14 cellular contexts compared by ENCODE assay signal in the genomic region with DNA sequence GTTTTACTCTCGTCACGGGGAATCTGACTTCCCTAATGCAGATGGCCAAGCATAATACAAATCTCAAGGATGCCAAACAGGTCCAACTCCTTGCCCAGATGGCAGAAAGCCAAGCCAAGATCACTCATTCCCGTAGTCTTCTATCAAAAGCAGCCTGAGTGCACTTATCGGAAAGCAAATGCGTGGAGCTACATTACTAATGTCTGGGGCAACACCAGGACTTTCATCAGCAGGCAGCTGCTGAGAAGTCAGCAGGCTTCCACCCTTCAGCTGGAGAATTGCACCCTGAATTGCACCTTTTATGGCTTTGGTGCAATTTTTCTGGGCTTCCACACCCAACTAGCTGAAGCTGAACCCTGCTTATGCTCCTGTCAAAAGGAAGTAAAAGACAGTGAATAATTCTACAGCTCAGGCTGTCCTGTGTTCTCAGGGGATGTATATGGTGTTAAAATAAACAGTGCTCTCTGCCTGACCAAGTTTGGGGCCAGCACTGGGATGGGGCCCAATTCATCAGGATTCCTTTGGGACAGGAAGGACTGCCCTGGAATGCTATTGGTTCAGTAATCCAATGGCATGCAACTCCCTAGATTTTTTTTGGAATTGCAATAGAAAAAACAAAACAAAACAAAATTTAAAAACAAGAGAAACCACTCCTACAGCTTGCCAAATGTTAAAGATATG.
DNase-seq lines count a peak whose midpoint lies in the region; ATAC-seq, FAIRE-seq and TF ChIP-seq lines count a peak whose summit lies in the region.
"Had no signal": no experiment of that assay in that cellular context is flagged by ENCODE, and none has a peak within 500 bp of the region (broad histone marks: within the 10 kb centered on the region; RNA-seq: fewer than 3 reads in every experiment).

No MANE protein-coding gene starts in this region.

- no peaks in the 10 kb centered on the region for H3F3A ChIP-seq in MM.1S (ENCODE audit: insufficient read depth, low read length)

- H3K79me2 ChIP-seq in MM.1S (ENCODE audit: low read length): no peaks in the 10 kb centered on the region

- H2AFZ ChIP-seq in MM.1S (ENCODE audit: low read length): no peak overlapping the region

- WGBS in pancreas, 2 donors: 19 to 23% methylated on average over 5 of the region's 5 CpGs

- intact Hi-C loops in pancreas (cut with DNase I): no loop called here

- DNase-seq in DMS79 treated with DMSO at 0.1 percent for 48 hours (lab: John Stamatoyannopoulos, UW) (peak; percentile 94), Peyer's patch (peak in 2 of 3 donors; percentile 56 to 74), fibroblast of mammary gland (ENCODE audit: low read depth) (peak; percentile 79), pancreas (peak in 4 of 6 donors; percentile 33 to 70 (median 39)), MM.1S (no peak), D721Med (ENCODE audit: insufficient read length, low spot score) (no peak)
- no peak for DNase-seq in stimulated activated CD4-positive, alpha-beta T cell treated with anti-CD3 and anti-CD28 coated beads, Interleukin-4, amount 100 ng/mL, for 24 hours
- DNase-seq: activated CD4-positive, alpha-beta T cell treated with anti-CD3 and anti-CD28 coated beads, Interleukin-2, amount 50 U/mL, for 1 hour; CD4-positive, CD25-positive, alpha-beta regulatory T cell; immature natural killer cell; stimulated activated CD4-positive, alpha-beta T cell treated with anti-CD3 and anti-CD28 coated beads, Interleukin-15, amount 100 ng/mL, for 24 hours had no signal

- H3K4me3 ChIP-seq in Peyer's patch: no peak overlapping the region
- no peak overlapping the region for H3K4me3 ChIP-seq in fibroblast of mammary gland (ENCODE audit: control insufficient read depth, low read depth, low read length)
- no peak overlapping the region for H3K4me3 ChIP-seq in pancreas
- H3K4me3 ChIP-seq in MM.1S (ENCODE audit: low read length): no peak overlapping the region
- H3K4me3 ChIP-seq: breast epithelium had no signal

- ATAC-seq in pancreas: peak; percentile 40 to 88 (median 78)
- no peak for ATAC-seq in GM21619 (IDR thresholded peaks at IDR 0.05; ENCODE audit: unreplicated experiment)

- FAIRE-seq in pancreas (lab: Jason Lieb, UNC) (no peak), D721Med (lab: Jason Lieb, UNC) (no peak)
- FAIRE-seq: urothelium cell line had no signal

- H3K9me3 ChIP-seq in Peyer's patch (no peaks in the 10 kb centered on the region), pancreas (no peaks in the 10 kb centered on the region), MM.1S (replicated peaks; ENCODE audit: insufficient read depth, low read length) (no peaks in the 10 kb centered on the region)
- H3K9me3 ChIP-seq: breast epithelium had no signal

- peaks cover 0 to 22% (median 1%) of the 10 kb centered on the region in 4 donors for H3K4me1 ChIP-seq in Peyer's patch
- H3K4me1 ChIP-seq in pancreas: peaks cover 0 to 6% (median 0%) of the 10 kb centered on the region in 3 donors
- no peaks in the 10 kb centered on the region for H3K4me1 ChIP-seq in MM.1S (ENCODE audit: low read length)
- H3K4me1 ChIP-seq: breast epithelium had no signal

- H3K27ac ChIP-seq in Peyer's patch (peak overlapping the region in 3 of 4 donors; percentile 28 to 64 (median 62)), pancreas (no peak overlapping the region), MM.1S (ENCODE audit: low read length) (no peak overlapping the region)

- no peaks in the 10 kb centered on the region for H3K9me2 ChIP-seq in MM.1S (replicated peaks; ENCODE audit: insufficient read depth, low read length)

- H3K36me3 ChIP-seq in Peyer's patch (no peaks in the 10 kb centered on the region), pancreas (no peaks in the 10 kb centered on the region), MM.1S (replicated peaks; ENCODE audit: insufficient read depth, low read length) (no peaks in the 10 kb centered on the region)
- H3K36me3 ChIP-seq: breast epithelium had no signal

- H3K4me2 ChIP-seq in MM.1S (ENCODE audit: low read depth, low read length): no peak overlapping the region

- no peaks in the 10 kb centered on the region for H3K27me3 ChIP-seq in Peyer's patch
- H3K27me3 ChIP-seq in pancreas: no peaks in the 10 kb centered on the region
- H3K27me3 ChIP-seq in MM.1S (replicated peaks; ENCODE audit: insufficient read depth, low read length): no peaks in the 10 kb centered on the region
- H3K27me3 ChIP-seq: breast epithelium had no signal

- no peak for TF ChIP-seq POLR2A in Peyer's patch (IDR thresholded peaks at IDR 0.05)

- TF ChIP-seq CTCF in Peyer's patch (IDR thresholded peaks at IDR 0.05): no peak
- TF ChIP-seq CTCF in fibroblast of mammary gland (conservative IDR thresholded peaks at IDR 0.05; ENCODE audit: control insufficient read depth, insufficient read depth, low read depth, low read length): no peak
- TF ChIP-seq CTCF in pancreas (IDR thresholded peaks at IDR 0.05): no peak
- no peak for TF ChIP-seq CTCF in MM.1S (IDR thresholded peaks at IDR 0.05; ENCODE audit: low read length)
- TF ChIP-seq CTCF in D721Med (IDR thresholded peaks at IDR 0.05; ENCODE audit: insufficient read depth, missing control alignments): no peak

- H3K9ac ChIP-seq in MM.1S (ENCODE audit: low read length): no peak overlapping the region

- no peaks in the 10 kb centered on the region for H4K20me1 ChIP-seq in MM.1S (ENCODE audit: insufficient read depth, low read length)

Comparison
In these comparisons a context has a peak if more than half of its experiments do, and no peak if none do; other contexts are left out.
1. DNase-seq: peak in DMS79 treated with DMSO at 0.1 percent for 48 hours (single experiment), Peyer's patch (2 of 3), fibroblast of mammary gland (single experiment) and pancreas (4 of 6); none in MM.1S (single experiment), D721Med (single experiment) and stimulated activated CD4-positive, alpha-beta T cell treated with anti-CD3 and anti-CD28 coated beads, Interleukin-4, amount 100 ng/mL, for 24 hours (single experiment).
2. H3K27ac ChIP-seq: peak in Peyer's patch (3 of 4); none in pancreas (0 of 4) and MM.1S (single experiment).